ENCODE assay signal across 8 cellular contexts in genomic region chr6:16684896-16685554, GRCh38.
DNase-seq lines count a peak whose midpoint lies in the region; ATAC-seq and TF ChIP-seq lines count a peak whose summit lies in the region.

No MANE protein-coding gene starts in this region.

- DNase-seq in MG63 (peak; percentile 65), renal cortical epithelial cell (ENCODE audit: low read depth) (peak; percentile 94), ovary (no peak), NCI-H2196 treated with DMSO at 0.1 percent for 48 hours (lab: John Stamatoyannopoulos, UW; ENCODE audit: unreplicated experiment) (no peak), NCI-H146 (lab: John Stamatoyannopoulos, UW) (no peak), foreskin melanocyte (no peak)
- peak; percentile 94 for DNase-seq in activated effector memory CD4-positive, alpha-beta T cell treated with anti-CD3 and anti-CD28 coated beads, Interleukin-2, amount 50 U/mL, for 16 hours

- no peak for TF ChIP-seq POLR2A in ovary (IDR thresholded peaks at IDR 0.05)

- no peak overlapping the region for H3K27ac ChIP-seq in ovary

- H3K4me1 ChIP-seq in ovary (ENCODE audit: insufficient read depth) = no peaks in the 10 kb centered on the region

- no peak for TF ChIP-seq EP300 in ovary (IDR thresholded peaks at IDR 0.05)

- intact Hi-C loops in ovary (cut with DNase I) = no loop called here

- peak; percentile 57 for ATAC-seq in GM19351 (IDR thresholded peaks at IDR 0.05; ENCODE audit: unreplicated experiment)

- no peak for TF ChIP-seq CTCF in ovary (IDR thresholded peaks at IDR 0.05)

- no peaks in the 10 kb centered on the region for H3K27me3 ChIP-seq in MG63
- H3K27me3 ChIP-seq in ovary = no peaks in the 10 kb centered on the region

- H3K9me3 ChIP-seq in MG63 = no peaks in the 10 kb centered on the region
- H3K9me3 ChIP-seq in ovary = no peaks in the 10 kb centered on the region

- WGBS in ovary, 3 donors = 88 to 96% (median 95%) methylated on average over 7 of the region's 7 CpGs

- no peaks in the 10 kb centered on the region for H3K36me3 ChIP-seq in MG63
- no peaks in the 10 kb centered on the region for H3K36me3 ChIP-seq in ovary

- H3K4me3 ChIP-seq in MG63 = no peak overlapping the region
- H3K4me3 ChIP-seq in ovary = no peak overlapping the region

Comparison
In these comparisons a context has a peak if more than half of its experiments do, and no peak if none do; other contexts are left out.
1. DNase-seq: peak in MG63 (single experiment), activated effector memory CD4-positive, alpha-beta T cell treated with anti-CD3 and anti-CD28 coated beads, Interleukin-2, amount 50 U/mL, for 16 hours (single experiment) and renal cortical epithelial cell (single experiment); none in ovary (0 of 5), NCI-H2196 treated with DMSO at 0.1 percent for 48 hours (single experiment), NCI-H146 (single experiment) and foreskin melanocyte (single experiment).